Comparison of ENCODE assay signal across 17 cellular contexts in genomic region chr21:44478124-44478800, GRCh38.
"Had no signal": no experiment of that assay in that cellular context is flagged by ENCODE, and none has a peak within 500 bp of the region (broad histone marks: within the 10 kb centered on the region; RNA-seq: fewer than 3 reads in every experiment).

No MANE protein-coding gene starts in this region.

- H3K27me3 ChIP-seq: hepatocyte had no signal

- H2AFZ ChIP-seq: hepatocyte had no signal

- H3K27ac ChIP-seq: hepatocyte, skin epidermis, VCaP had no signal

- H3K4me3 ChIP-seq: hepatocyte, lung, skin epidermis had no signal

- H3K79me2 ChIP-seq: hepatocyte had no signal

- DNase-seq: activated CD4-positive, alpha-beta T cell treated with anti-CD3 and anti-CD28 coated beads, Interleukin-2, amount 50 U/mL, for 48 hours; activated CD4-positive, CD25-positive, alpha-beta regulatory T cell treated with anti-CD3 and anti-CD28 coated beads, Interleukin-2, amount 50 U/mL, for 72 hours; activated naive CD4-positive, alpha-beta T cell; activated naive CD8-positive, alpha-beta T cell treated with anti-CD3 and anti-CD28 coated beads for 36 hours; amniotic stem cell; dermis blood vessel endothelial cell; effector memory CD4-positive, alpha-beta T cell; nucleus accumbens; retina; stimulated activated CD4-positive, alpha-beta T cell treated with anti-CD3 and anti-CD28 coated beads, Interleukin-4, amount 100 ng/mL, for 4 hours; stimulated activated naive B cell treated with anti-CD40 and anti-IgM and Interleukin-4, amounts not matched to agents 10 μg/mL and 1 μg/mL and 100 μg/mL, for 72 hours; T-helper 2 cell had no signal

- ATAC-seq: natural killer cell treated with Interleukin-12 subunit alpha and Interleukin-12 subunit beta and Interleukin-15 and Interleukin-18, amount 100 ng/mL, for 72 hours; stimulated activated naive B cell treated with anti-CD40 and anti-IgM and Interleukin-4, amounts not matched to agents 10 μg/mL and 1 μg/mL and 100 μg/mL, for 72 hours had no signal

- H3K4me2 ChIP-seq: hepatocyte had no signal
